7 cellular contexts compared by ENCODE assay signal in the genomic region with DNA sequence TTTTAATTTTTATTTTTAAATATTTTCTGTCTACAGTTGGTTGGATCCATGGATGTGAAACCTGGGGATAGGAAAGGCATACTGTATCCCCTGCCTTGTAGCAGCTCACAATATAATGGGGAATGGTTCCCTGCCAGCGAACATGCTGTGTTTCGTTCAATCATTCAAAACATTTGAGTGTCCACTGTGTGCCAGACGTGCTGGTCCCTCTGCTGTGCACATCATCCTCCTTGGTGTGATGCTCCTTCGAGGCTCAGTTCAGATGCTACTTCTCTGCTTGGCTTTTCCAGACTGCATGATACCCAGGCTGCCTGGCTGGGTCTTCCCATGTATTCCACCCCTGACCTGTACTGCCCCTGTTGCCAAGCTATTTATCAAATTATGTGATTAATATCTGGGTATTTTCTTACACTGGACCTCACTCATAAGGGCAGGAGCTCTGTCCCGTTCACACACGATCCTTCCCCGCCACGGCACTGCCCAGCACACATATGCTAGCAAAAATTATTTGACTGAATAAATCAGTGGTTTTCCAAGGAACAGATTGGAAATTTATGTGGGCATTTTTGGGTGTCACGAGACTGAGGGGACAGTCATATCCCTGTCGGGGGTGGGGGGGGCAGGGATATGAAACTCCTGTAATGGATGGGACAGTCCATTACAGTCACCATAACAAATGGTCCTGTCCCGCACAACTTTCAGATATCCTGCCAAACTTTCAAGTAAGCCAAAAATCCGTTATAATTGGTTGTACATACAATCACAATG. TPM values are rescaled to one million over a fixed set of nuclear protein-coding genes. Genes with fewer than 3 reads are reported as not detected.
DNase-seq lines count a peak whose midpoint lies in the region; ATAC-seq and TF ChIP-seq lines count a peak whose summit lies in the region.

No MANE protein-coding gene starts in this region.

- H3K4me1 ChIP-seq in HCT116 (ENCODE audit: control insufficient read depth in 1 of 2, insufficient read depth in 2 of 2, low read length in 2 of 2) (peaks cover 25 to 45% of the 10 kb centered on the region in 2 experiments), left ventricle myocardium inferior (peaks cover 87% of the 10 kb centered on the region), skeletal muscle tissue (ENCODE audit: control insufficient read depth in 3 of 3, insufficient read depth in 3 of 3, low read length in 3 of 3) (peaks cover 45 to 63% (median 57%) of the 10 kb centered on the region in 3 donors)

- H3K27ac Mint-ChIP-seq in activated B cell treated with CpG ODN at 0.5 μM for 24 hours: no peak overlapping the region

- TF ChIP-seq RAD21 in HCT116 (IDR thresholded peaks at IDR 0.05; ENCODE audit: low read depth): no peak

- RAD21 ChIA-PET in HCT116 (lab: Charles Lee; ENCODE audit: low non-redundant PET in 1 of 2, low total read pairs in 2 of 2, uncharacterized antibody in 2 of 2, unreplicated experiment in 2 of 2): interaction anchor here in 1 of 2 experiments (0.7 kb wide), 1 partner anchor 10 kb away, joined by 6 read pairs; no protein-coding TSS in a partner anchor

- H3K9me2 ChIP-seq in HCT116 (ENCODE audit: insufficient read depth): no peaks in the 10 kb centered on the region

- POLR2A ChIA-PET in HCT116 (lab: Charles Lee): no interaction called here
- POLR2A ChIA-PET in activated B cell treated with CpG ODN at 0.5 μM for 24 hours (lab: Charles Lee): no interaction called here

- CTCF ChIA-PET in HCT116 (lab: Charles Lee) (no interaction called here), activated B cell treated with CpG ODN at 0.5 μM for 24 hours (lab: Charles Lee) (interaction anchor here (0.9 to 1.1 kb wide), 2 partner anchors 113 to 180 kb away, joined by 3 read pairs; no protein-coding TSS in a partner anchor)

- peak overlapping the region; percentile 94 for H3K4me2 ChIP-seq in HCT116 (ENCODE audit: low read length)

- DNase-seq in HCT116 (ENCODE audit: low read depth, low spot score) (no peak), activated B cell treated with CpG ODN at 0.5 μM for 24 hours (peak; percentile 3), left ventricle myocardium inferior (no peak), SW480 (ENCODE audit: low spot score) (no peak), GF-D8 (lab: John Stamatoyannopoulos, UW) (no peak), NCI-H1105 treated with DMSO at 0.1 percent for 48 hours (lab: John Stamatoyannopoulos, UW) (no peak)

- H3K4me3 Mint-ChIP-seq in activated B cell treated with CpG ODN at 0.5 μM for 24 hours: no peak overlapping the region

- H4K20me1 ChIP-seq in HCT116 (ENCODE audit: insufficient read depth): no peaks in the 10 kb centered on the region

- H3K79me2 ChIP-seq in HCT116 (ENCODE audit: insufficient read depth, low read length): peaks cover 38% of the 10 kb centered on the region

- TF ChIP-seq CTCF in HCT116 (IDR thresholded peaks at IDR 0.05 in 2 of 3, conservative IDR thresholded peaks at IDR 0.05 in 1 of 3; ENCODE audit: borderline replicate concordance in 1 of 3, insufficient read depth in 1 of 3, low read depth in 2 of 3, low read length in 2 of 3) (no peak), activated B cell treated with CpG ODN at 0.5 μM for 24 hours (IDR thresholded peaks at IDR 0.05) (no peak), left ventricle myocardium inferior (IDR thresholded peaks at IDR 0.05; ENCODE audit: borderline replicate concordance) (no peak)

- no peak for TF ChIP-seq POLR2A in HCT116 (IDR thresholded peaks at IDR 0.05; ENCODE audit: borderline replicate concordance, extremely low read depth, insufficient read depth, insufficient read length)

- H3K27me3 ChIP-seq in HCT116 (ENCODE audit: insufficient read depth, low read length) (no peaks in the 10 kb centered on the region), left ventricle myocardium inferior (ENCODE audit: low read depth) (no peaks in the 10 kb centered on the region), skeletal muscle tissue (ENCODE audit: control insufficient read depth in 3 of 3, insufficient read depth in 3 of 3, low read length in 3 of 3) (no peaks in the 10 kb centered on the region)

- no peaks in the 10 kb centered on the region for H3K9me3 Mint-ChIP-seq in activated B cell treated with CpG ODN at 0.5 μM for 24 hours

- no peaks in the 10 kb centered on the region for H3K9me3 ChIP-seq in HCT116 (ENCODE audit: control insufficient read depth in 1 of 2, insufficient read depth in 1 of 2, low read depth in 1 of 2, low read length in 2 of 2)
- no peaks in the 10 kb centered on the region for H3K9me3 ChIP-seq in left ventricle myocardium inferior (replicated peaks)
- H3K9me3 ChIP-seq in skeletal muscle tissue (ENCODE audit: control insufficient read depth in 3 of 3, low read length in 3 of 3): no peaks in the 10 kb centered on the region

- peaks cover 24% of the 10 kb centered on the region for H3K4me1 Mint-ChIP-seq in activated B cell treated with CpG ODN at 0.5 μM for 24 hours

- no peak overlapping the region; the same call in 1 of the 2 replicates for H3K9ac ChIP-seq in HCT116 (ENCODE audit: low read length)
- H3K9ac ChIP-seq in skeletal muscle tissue (ENCODE audit: low read depth in 1 of 3, low read length in 3 of 3): no peak overlapping the region

- BruUV-seq in HCT116 (replicated peaks; lab: Mats Ljungman, UMichigan): no TSS peak

- no peak for ATAC-seq in HCT116
- ATAC-seq in activated B cell treated with CpG ODN at 0.5 μM for 24 hours (ENCODE audit: low read depth): no peak

- peaks cover 5% of the 10 kb centered on the region for H3K36me3 Mint-ChIP-seq in activated B cell treated with CpG ODN at 0.5 μM for 24 hours (ENCODE audit: low read depth)

- peak overlapping the region; percentile 52 for H2AFZ ChIP-seq in HCT116 (ENCODE audit: low read depth, low read length, poor library complexity, severe bottlenecking)

- H3K27me3 Mint-ChIP-seq in activated B cell treated with CpG ODN at 0.5 μM for 24 hours: no peaks in the 10 kb centered on the region

- H3K27ac ChIP-seq in HCT116 (ENCODE audit: low read depth, low read length): no peak overlapping the region
- peak overlapping the region; percentile 100 for H3K27ac ChIP-seq in left ventricle myocardium inferior (replicated peaks)
- peak overlapping the region; percentile 99 for H3K27ac ChIP-seq in skeletal muscle tissue (ENCODE audit: low read depth, low read length)

- intact Hi-C loops in HCT116 (cut with micrococcal nuclease) (no loop called here), activated B cell treated with CpG ODN at 0.5 μM for 24 hours (cut with micrococcal nuclease) (loop anchor here (2.0 to 10.0 kb wide), 3 partner anchors 57 to 1151 kb away; partner anchors contain the start of genes SNPH and SNRPB), left ventricle myocardium inferior (cut with micrococcal nuclease) (no loop called here)

- H3K4me3 ChIP-seq in HCT116 (replicated peaks in 1 of 2; ENCODE audit: low read depth in 1 of 2, low read length in 2 of 2) (peak overlapping the region in 1 of 2 experiments; percentile 93; a peak in 2 of 4 replicates), left ventricle myocardium inferior (peak overlapping the region; percentile 87), skeletal muscle tissue (ENCODE audit: low read length in 3 of 3) (no peak overlapping the region)

- no peaks in the 10 kb centered on the region for H3K36me3 ChIP-seq in HCT116 (ENCODE audit: control insufficient read depth in 1 of 2, insufficient read depth in 2 of 2, low read length in 2 of 2)
- no peaks in the 10 kb centered on the region for H3K36me3 ChIP-seq in left ventricle myocardium inferior
- no peaks in the 10 kb centered on the region for H3K36me3 ChIP-seq in skeletal muscle tissue (ENCODE audit: control insufficient read depth in 3 of 3, insufficient read depth in 3 of 3, low read length in 3 of 3)

TF ChIP-seq in HCT116, 20 proteins besides CTCF, POLR2A, EP300 and RAD21 (continues in another document):
- TF ChIP-seq, protein P1, sequence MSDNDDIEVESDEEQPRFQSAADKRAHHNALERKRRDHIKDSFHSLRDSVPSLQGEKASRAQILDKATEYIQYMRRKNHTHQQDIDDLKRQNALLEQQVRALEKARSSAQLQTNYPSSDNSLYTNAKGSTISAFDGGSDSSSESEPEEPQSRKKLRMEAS (IDR thresholded peaks at IDR 0.05): no peak
- no peak for TF ChIP-seq EZH2phosphoT487 (IDR thresholded peaks at IDR 0.05; ENCODE audit: borderline replicate concordance)
- TF ChIP-seq CBX3 (IDR thresholded peaks at IDR 0.05; ENCODE audit: low read depth): no peak
- TF ChIP-seq, protein P2, sequence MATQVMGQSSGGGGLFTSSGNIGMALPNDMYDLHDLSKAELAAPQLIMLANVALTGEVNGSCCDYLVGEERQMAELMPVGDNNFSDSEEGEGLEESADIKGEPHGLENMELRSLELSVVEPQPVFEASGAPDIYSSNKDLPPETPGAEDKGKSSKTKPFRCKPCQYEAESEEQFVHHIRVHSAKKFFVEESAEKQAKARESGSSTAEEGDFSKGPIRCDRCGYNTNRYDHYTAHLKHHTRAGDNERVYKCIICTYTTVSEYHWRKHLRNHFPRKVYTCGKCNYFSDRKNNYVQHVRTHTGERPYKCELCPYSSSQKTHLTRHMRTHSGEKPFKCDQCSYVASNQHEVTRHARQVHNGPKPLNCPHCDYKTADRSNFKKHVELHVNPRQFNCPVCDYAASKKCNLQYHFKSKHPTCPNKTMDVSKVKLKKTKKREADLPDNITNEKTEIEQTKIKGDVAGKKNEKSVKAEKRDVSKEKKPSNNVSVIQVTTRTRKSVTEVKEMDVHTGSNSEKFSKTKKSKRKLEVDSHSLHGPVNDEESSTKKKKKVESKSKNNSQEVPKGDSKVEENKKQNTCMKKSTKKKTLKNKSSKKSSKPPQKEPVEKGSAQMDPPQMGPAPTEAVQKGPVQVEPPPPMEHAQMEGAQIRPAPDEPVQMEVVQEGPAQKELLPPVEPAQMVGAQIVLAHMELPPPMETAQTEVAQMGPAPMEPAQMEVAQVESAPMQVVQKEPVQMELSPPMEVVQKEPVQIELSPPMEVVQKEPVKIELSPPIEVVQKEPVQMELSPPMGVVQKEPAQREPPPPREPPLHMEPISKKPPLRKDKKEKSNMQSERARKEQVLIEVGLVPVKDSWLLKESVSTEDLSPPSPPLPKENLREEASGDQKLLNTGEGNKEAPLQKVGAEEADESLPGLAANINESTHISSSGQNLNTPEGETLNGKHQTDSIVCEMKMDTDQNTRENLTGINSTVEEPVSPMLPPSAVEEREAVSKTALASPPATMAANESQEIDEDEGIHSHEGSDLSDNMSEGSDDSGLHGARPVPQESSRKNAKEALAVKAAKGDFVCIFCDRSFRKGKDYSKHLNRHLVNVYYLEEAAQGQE (IDR thresholded peaks at IDR 0.05; ENCODE audit: low read depth): no peak
- TF ChIP-seq ZNF274 (IDR thresholded peaks at IDR 0.05; ENCODE audit: low read depth, low read length): no peak
- no peak for TF ChIP-seq ZFX (IDR thresholded peaks at IDR 0.05)
- no peak for TF ChIP-seq SIN3A (IDR thresholded peaks at IDR 0.05; ENCODE audit: low read depth)

RNA-seq across cellular contexts. Expression of gene SDCBP2, which starts 4.9 kb away (rescaled TPM):
- total RNA-seq in HCT116 (2021; ENCODE audit: unreplicated experiment) (3.4 TPM), activated B cell treated with CpG ODN at 0.5 μM for 24 hours (0.51 and 1.2 TPM in 2 replicates), left ventricle myocardium inferior (2.2 TPM), skeletal muscle tissue (1.6 TPM)
- polyA plus RNA-seq in HCT116 (2012): 3.0 and 3.9 TPM in 2 replicates

RNA-seq across cellular contexts. Expression of gene SNPH, which starts 57.9 kb away (rescaled TPM):
- total RNA-seq in HCT116 (2021; ENCODE audit: unreplicated experiment) (3.2 TPM), activated B cell treated with CpG ODN at 0.5 μM for 24 hours (0.86 and 1.0 TPM in 2 replicates), left ventricle myocardium inferior (11.2 TPM), skeletal muscle tissue (3.7 TPM)
- 2.8 TPM in 2 replicates for polyA plus RNA-seq in HCT116 (2012)
